In the genomic region with DNA sequence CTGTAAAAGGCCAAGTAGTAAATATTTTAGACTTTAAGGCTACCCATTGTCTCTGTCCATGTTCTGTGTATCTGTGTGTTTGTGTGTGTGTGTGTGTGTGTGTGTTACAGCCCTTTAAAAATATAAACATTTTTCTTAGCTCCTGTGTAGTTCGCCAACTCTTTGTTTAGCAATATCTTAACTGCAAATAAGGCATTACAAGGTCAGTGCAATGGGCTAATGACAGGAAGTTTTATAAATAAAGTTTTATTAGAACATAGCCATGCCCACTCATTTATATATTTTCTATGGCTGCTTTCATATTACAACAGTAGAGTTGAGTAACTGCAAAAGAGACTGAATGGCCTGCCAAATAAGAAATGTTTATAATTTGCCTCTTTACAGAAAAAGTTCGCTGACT, we compare ENCODE assay signal across 17 cellular contexts.
"Had no signal": no experiment of that assay in that cellular context is flagged by ENCODE, and none has a peak within 500 bp of the region (broad histone marks: within the 10 kb centered on the region; RNA-seq: fewer than 3 reads in every experiment).

No MANE protein-coding gene starts in this region.

- H3K9ac ChIP-seq: parathyroid adenoma had no signal

- H3K79me2 ChIP-seq: parathyroid adenoma had no signal

- FAIRE-seq: endothelial cell of umbilical vein, islet of Langerhans had no signal

- H2AFZ ChIP-seq: parathyroid adenoma had no signal

- H3K4me3 ChIP-seq: ascending aorta, cardiac muscle cell, left lung, skin epidermis, tibial artery, vagina had no signal

- H3K36me3 ChIP-seq: ascending aorta, cardiac muscle cell, left lung, tibial artery, vagina had no signal

- H3K9me3 ChIP-seq: left lung, tibial artery, vagina had no signal

- ATAC-seq: activated naive CD8-positive, alpha-beta T cell treated with anti-CD3 and anti-CD28 coated beads, Interleukin-2, amount 50 U/mL, for 24 hours; left lung; stimulated activated effector memory CD8-positive, alpha-beta T cell treated with anti-CD3 and anti-CD28 coated beads, Interleukin-12 subunit alpha, Interleukin-12 subunit beta, amount 100 ng/mL, for 72 hours had no signal

- H3K27ac ChIP-seq: ascending aorta, cardiac muscle cell, left lung, parathyroid adenoma, skin epidermis, tibial artery, vagina had no signal

- DNase-seq: activated CD4-positive, alpha-beta T cell treated with anti-CD3 and anti-CD28 coated beads, Interleukin-2, amount 10 ng/mL, durations not matched to agents 24 days and 14 days; activated CD8-positive, alpha-beta memory T cell treated with anti-CD3 and anti-CD28 coated beads for 24 hours; activated naive CD4-positive, alpha-beta T cell treated with Interleukin-2 at 50 U/mL for 16 hours; activated naive CD8-positive, alpha-beta T cell treated with anti-CD3 and anti-CD28 coated beads, Interleukin-2, amount 50 U/mL, for 24 hours; foreskin melanocyte; head of caudate nucleus; left lung; mesenchymal stem cell; tibial artery had no signal

- H3K27me3 ChIP-seq: ascending aorta, cardiac muscle cell, left lung, tibial artery, vagina had no signal

- H3K4me1 ChIP-seq: ascending aorta, left lung, parathyroid adenoma, tibial artery, vagina had no signal
